ENCODE assay signal across 8 cellular contexts in the genomic region with DNA sequence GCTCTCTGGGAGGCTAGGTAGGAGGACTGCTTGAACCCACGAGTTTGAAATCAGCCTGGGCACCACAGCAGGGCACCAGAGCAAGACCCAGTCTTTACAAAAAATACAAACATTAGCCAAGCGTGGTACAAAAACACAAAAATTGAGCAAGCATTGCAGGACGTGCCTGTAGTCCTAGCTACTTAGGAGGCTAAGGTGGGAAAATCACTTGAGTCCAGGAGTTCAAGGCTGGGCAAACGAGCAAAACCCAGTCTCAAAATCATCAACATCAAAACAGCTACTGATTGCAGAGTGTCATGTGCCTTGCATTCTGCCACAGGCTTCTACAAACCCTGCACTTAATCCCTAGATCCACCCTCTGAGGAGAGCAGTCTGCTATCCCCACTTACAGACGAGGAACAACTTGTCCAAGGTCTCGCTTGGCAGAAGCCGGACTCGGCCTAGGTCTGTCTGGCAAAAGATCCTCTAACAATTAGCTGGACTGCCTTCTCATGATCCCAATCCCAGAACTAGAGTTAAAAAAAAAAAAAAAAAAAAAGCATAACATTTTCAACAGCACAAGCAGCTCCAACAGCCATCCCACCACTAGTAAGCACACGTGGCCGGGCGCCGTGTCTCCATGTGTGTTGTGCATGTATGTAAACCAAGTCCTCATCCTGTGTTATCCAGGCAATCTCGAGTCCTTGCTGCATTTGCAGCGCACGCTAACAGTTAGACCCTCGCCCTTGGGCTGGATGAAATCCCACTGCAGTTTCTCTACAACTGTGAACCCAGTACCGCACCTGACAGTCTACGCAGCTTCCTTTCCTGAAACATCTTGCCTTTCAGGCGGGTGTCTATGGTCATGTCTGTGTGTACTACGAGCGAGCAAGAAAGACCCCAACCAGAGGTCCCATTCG. TPM values are rescaled to one million over a fixed set of nuclear protein-coding genes. Genes with fewer than 3 reads are reported as not detected.
DNase-seq lines count a peak whose midpoint lies in the region; ATAC-seq, FAIRE-seq and TF ChIP-seq lines count a peak whose summit lies in the region.

No MANE protein-coding gene starts in this region.

- CTCF ChIA-PET in IMR-90 (lab: Yijun Ruan, JAX), result no interaction called here
- CTCF ChIA-PET in K562 (lab: Yijun Ruan, JAX; ENCODE audit: low intra/inter-chr PET ratio), result no interaction called here

- H3K9ac ChIP-seq in IMR-90 (ENCODE audit: low read depth, low read length) (peak overlapping the region; percentile 68), K562 (ENCODE audit: insufficient read depth in 1 of 2, low read depth in 2 of 2, low read length in 2 of 2) (peak overlapping the region; percentile 94 to 99; a peak in 3 of 4 replicates)

- no peak overlapping the region for H4K5ac ChIP-seq in IMR-90 (ENCODE audit: low read depth, low read length)

- H3K36me3 ChIP-seq in IMR-90 (ENCODE audit: control insufficient read depth, insufficient read depth, low read length) (peaks cover 1% of the 10 kb centered on the region; the same call in 1 of the 2 replicates), K562 (ENCODE audit: control insufficient read depth, insufficient read depth, low read length) (peaks cover 51% of the 10 kb centered on the region)

- no peak overlapping the region for H2BK20ac ChIP-seq in IMR-90 (ENCODE audit: low read depth, low read length)

- peaks cover 22% of the 10 kb centered on the region for H3K9me1 ChIP-seq in IMR-90 (ENCODE audit: insufficient read depth, low read length)
- peaks cover 9% of the 10 kb centered on the region for H3K9me1 ChIP-seq in K562 (ENCODE audit: control insufficient read depth, insufficient read depth, low read length)

- H3K9me3 ChIP-seq in IMR-90 (ENCODE audit: control insufficient read depth, insufficient read depth, low read length) (no peaks in the 10 kb centered on the region), K562 (replicated peaks; ENCODE audit: control insufficient read depth, insufficient read depth, low read depth, low read length) (no peaks in the 10 kb centered on the region)

- peak; percentile 67 for FAIRE-seq in K562 (lab: Jason Lieb, UNC)

- no peak for TF ChIP-seq POLR2A in IMR-90 (IDR thresholded peaks at IDR 0.05; ENCODE audit: low read depth, low read length)
- no peak for TF ChIP-seq POLR2A in K562 (conservative IDR thresholded peaks at IDR 0.05)

- no peak for TF ChIP-seq EP300 in K562 (IDR thresholded peaks at IDR 0.05; ENCODE audit: low read length)

- H2AFZ ChIP-seq in IMR-90 (replicated peaks; ENCODE audit: low read length, poor library complexity), result no peak overlapping the region
- no peak overlapping the region for H2AFZ ChIP-seq in K562 (ENCODE audit: low read depth, low read length)

- BruUV-seq in IMR-90 (replicated peaks; lab: Mats Ljungman, UMichigan) (no TSS peak), K562 (replicated peaks; lab: Mats Ljungman, UMichigan) (TSS peak; percentile 45)

- H3K27ac Mint-ChIP-seq in mesothelial cell of epicardium, result peak overlapping the region; percentile 94

- DNase-seq in IMR-90, result no peak
- DNase-seq in K562 (ENCODE audit: extremely low read depth in 1 of 4, low spot score in 3 of 4), result peak in 1 of 4 experiments; percentile 39
- no peak for DNase-seq in mesothelial cell of epicardium (ENCODE audit: low spot score in 2 of 2, unreplicated experiment in 2 of 2)
- DNase-seq in hypothalamus (lab: John Stamatoyannopoulos, UW), result no peak
- DNase-seq in T1000 (lab: John Stamatoyannopoulos, UW), result no peak

- POLR2A ChIA-PET in IMR-90 (lab: Charles Lee; ENCODE audit: unreplicated experiment) (interaction anchor here (0.7 kb wide), 1 partner anchor 1003 kb away, joined by 4 read pairs; no protein-coding TSS in a partner anchor), K562 (lab: Yijun Ruan, JAX) (interaction anchor here (0.6 to 2.9 kb wide), 12 partner anchors 9 to 197 kb away, joined by 3 to 26 read pairs (median 6); a partner anchor contains a TSS)

- ATAC-seq in IMR-90 (ENCODE audit: low read depth), result no peak
- ATAC-seq in K562, result no peak
- ATAC-seq in HG03521 (IDR thresholded peaks at IDR 0.05; ENCODE audit: unreplicated experiment), result no peak
- ATAC-seq in HG03520 (IDR thresholded peaks at IDR 0.05; ENCODE audit: unreplicated experiment), result no peak

- peak overlapping the region; percentile 1; the same call in 1 of the 2 replicates for H3K4ac ChIP-seq in IMR-90 (ENCODE audit: low read depth, low read length)

- H3K56ac ChIP-seq in IMR-90 (ENCODE audit: extremely low read depth, insufficient read depth, low read length), result no peak overlapping the region

- peak overlapping the region; percentile 23; the same call in 1 of the 2 replicates for H2AK5ac ChIP-seq in IMR-90 (ENCODE audit: low read depth, low read length)

- H4K20me1 ChIP-seq in IMR-90 (ENCODE audit: insufficient read depth, low read length) (peaks cover 64% of the 10 kb centered on the region), K562 (replicated peaks; ENCODE audit: control insufficient read depth, insufficient read depth, low read length) (peaks cover 50% of the 10 kb centered on the region)

- H3K18ac ChIP-seq in IMR-90 (ENCODE audit: low read depth, low read length), result no peak overlapping the region

- H3K4me3 ChIP-seq in IMR-90 (ENCODE audit: insufficient read depth, low read depth, low read length), result peak overlapping the region; percentile 68
- H3K4me3 ChIP-seq in K562, result peak overlapping the region; percentile 94

- intact Hi-C loops in IMR-90 (cut with micrococcal nuclease) (no loop called here), K562 (cut with micrococcal nuclease) (no loop called here)

- H2BK5ac ChIP-seq in IMR-90 (ENCODE audit: low read depth, low read length, poor library complexity, severe bottlenecking), result no peak overlapping the region

- in situ Hi-C loops in IMR-90 (cut with MboI; ENCODE audit: low sequenced_read_pairs) (loop anchor here (5.0 kb wide), 1 partner anchor 35 kb away; no protein-coding TSS in a partner anchor), K562 (cut with MboI) (no loop called here)

- H4K8ac ChIP-seq in IMR-90 (ENCODE audit: low read depth in 2 of 2, low read length in 2 of 2), result no peak overlapping the region

- peaks cover 0 to 62% of the 10 kb centered on the region in 2 experiments; a peak in 3 of 4 replicates for H3K79me1 ChIP-seq in IMR-90 (ENCODE audit: low read depth in 1 of 2, low read length in 2 of 2)

- no peak for TF ChIP-seq CTCF in 22Rv1 (IDR thresholded peaks at IDR 0.05)
- no peak for TF ChIP-seq CTCF in IMR-90 (conservative IDR thresholded peaks at IDR 0.05; ENCODE audit: low read depth, low read length)
- no peak for TF ChIP-seq CTCF in K562 (IDR thresholded peaks at IDR 0.05 in 2 of 3, conservative IDR thresholded peaks at IDR 0.05 in 1 of 3; ENCODE audit: insufficient read depth in 2 of 3, low read depth in 1 of 3, low read length in 3 of 3)
- TF ChIP-seq CTCF in mesothelial cell of epicardium (IDR thresholded peaks at IDR 0.05; ENCODE audit: unreplicated experiment), result no peak

- TF ChIP-seq RAD21 in IMR-90 (IDR thresholded peaks at IDR 0.05; ENCODE audit: low read length), result no peak
- no peak for TF ChIP-seq RAD21 in K562 (CRISPR knock-in tag; conservative IDR thresholded peaks at IDR 0.05 in 1 of 2, IDR thresholded peaks at IDR 0.05 in 1 of 2)

- H2BK15ac ChIP-seq in IMR-90 (ENCODE audit: low read depth, low read length), result no peak overlapping the region

- H3K4me1 Mint-ChIP-seq in mesothelial cell of epicardium, result peaks cover 38% of the 10 kb centered on the region

- H2AK9ac ChIP-seq in IMR-90 (replicated peaks; ENCODE audit: low read depth, low read length, poor library complexity), result peak overlapping the region; percentile 94

- H3K27me3 Mint-ChIP-seq in mesothelial cell of epicardium (ENCODE audit: low read depth), result no peaks in the 10 kb centered on the region

- H3K4me1 ChIP-seq in IMR-90 (ENCODE audit: control insufficient read depth, insufficient read depth, low read length), result peaks cover 16% of the 10 kb centered on the region
- H3K4me1 ChIP-seq in K562 (replicated peaks in 1 of 2; ENCODE audit: control insufficient read depth in 2 of 2, insufficient read depth in 2 of 2, low read length in 2 of 2), result peaks cover 35 to 52% of the 10 kb centered on the region in 2 experiments; a peak in 4 of 5 replicates

- no peak overlapping the region for H2BK120ac ChIP-seq in IMR-90 (ENCODE audit: low read depth, low read length)

- H3K27ac ChIP-seq in 22Rv1 (peak overlapping the region; percentile 95; the same call in 1 of the 2 replicates), IMR-90 (ENCODE audit: insufficient read depth, low read length) (no peak overlapping the region), K562 (ENCODE audit: extremely low read depth, low read depth, low read length) (peak overlapping the region; percentile 97)

- H4K91ac ChIP-seq in IMR-90 (ENCODE audit: insufficient read depth, low read depth, low read length), result no peak overlapping the region

- H3K36me3 Mint-ChIP-seq in mesothelial cell of epicardium, result no peaks in the 10 kb centered on the region

- H3K4me2 ChIP-seq in IMR-90 (ENCODE audit: low read depth, low read length) (peak overlapping the region; percentile 92), K562 (ENCODE audit: insufficient read depth, low read length) (peak overlapping the region; percentile 96)

- peak overlapping the region; percentile 99 for H3K4me3 Mint-ChIP-seq in mesothelial cell of epicardium

- 44% methylated on average over 7 of the region's 22 CpGs; no CpG with 5 or more reads in 1 of the 2 experiments for WGBS in IMR-90 (ENCODE audit: extremely low coverage in 2 of 2, insufficient read length in 1 of 2), 2 experiments
- WGBS in K562 (ENCODE audit: insufficient coverage, low coverage, missing lambda C conversion rate), result 5% methylated on average over 22 of the region's 22 CpGs

- peak overlapping the region; percentile 52; the same call in 1 of the 2 replicates for H3K14ac ChIP-seq in IMR-90 (replicated peaks; ENCODE audit: low read depth, low read length)

- no peaks in the 10 kb centered on the region for H3K9me3 Mint-ChIP-seq in mesothelial cell of epicardium

- dilution Hi-C loops in IMR-90 (cut with HindIII; ENCODE audit: low sequenced_read_pairs, unreplicated experiment), result no loop called here

- peak overlapping the region; percentile 75 for H3K23ac ChIP-seq in IMR-90 (ENCODE audit: low read depth, low read length)

- H3K27me3 ChIP-seq in IMR-90 (ENCODE audit: control insufficient read depth, insufficient read depth, low read length) (no peaks in the 10 kb centered on the region), K562 (ENCODE audit: control insufficient read depth in 2 of 2, insufficient read depth in 2 of 2, low read length in 2 of 2) (no peaks in the 10 kb centered on the region)

- peaks cover 71% of the 10 kb centered on the region for H3K79me2 ChIP-seq in K562 (ENCODE audit: control insufficient read depth, insufficient read depth, low read length)

RNA-seq across cellular contexts. Expression of a gene that starts 2.0 kb away (rescaled TPM):
- total RNA-seq in IMR-90 (2012; rRNA removed) (19.9 and 20.0 TPM in 2 replicates), K562 (2014; rRNA removed) (58.3 and 78.9 TPM in 2 replicates), K562 (2014; rRNA removed; fragmentation: Illumina TruSeq; extraction: Trizol) (25.5 and 28.1 TPM in 2 replicates), K562 (2015; rRNA removed; fragmentation: Illumina TruSeq; extraction: Trizol) (37.2 and 39.6 TPM in 2 replicates), K562 (2021) (115 and 135 TPM in 2 replicates), mesothelial cell of epicardium (70.1 to 73.0 TPM (median 71.5 TPM) in 3 replicates)
- polyA plus RNA-seq in IMR-90 (2012; rRNA removed) (50.1 and 50.2 TPM in 2 replicates), K562 (2011; rRNA removed) (37.0 and 59.5 TPM in 2 replicates), K562 (2014; fragmentation: Illumina TruSeq; extraction: Trizol) (42.6 and 75.6 TPM in 2 replicates), K562 (2014; fragmentation: Nextera tagmentation; extraction: Ambion mirVana) (under 1 TPM; 0.48 to 0.89 TPM), K562 (2014; rRNA removed) (72.9 and 82.6 TPM in 2 replicates)
- polyA plus RNA-seq in IMR-90 (2012; cell fraction: cytosol; rRNA removed), result 36.6 and 48.1 TPM in 2 replicates
- 85.4 and 121 TPM in 2 replicates for polyA plus RNA-seq in IMR-90 (2012; cell fraction: nucleus; rRNA removed; ENCODE audit: low replicate concordance)
- total RNA-seq in K562 (2011; cell fraction: chromatin; rRNA removed; ENCODE audit: low replicate concordance), result 138 and 331 TPM in 2 replicates
- total RNA-seq in K562 (2011; cell fraction: nucleolus; rRNA removed), result 170 and 181 TPM in 2 replicates
- total RNA-seq in K562 (2011; cell fraction: nucleoplasm; rRNA removed), result 119 and 126 TPM in 2 replicates
- polyA plus RNA-seq in K562 (2011; cell fraction: cytosol; rRNA removed), result 51.6 and 73.6 TPM in 2 replicates
- 101 and 109 TPM in 2 replicates for polyA plus RNA-seq in K562 (2011; cell fraction: nucleus; rRNA removed)
- 69.7 and 88.1 TPM in 2 replicates for polyA plus RNA-seq in K562 (2012)
- 47.1 and 60.9 TPM in 2 replicates for polyA minus RNA-seq in K562 (2011; rRNA and poly(A)+ RNA removed)
- 68.7 and 77.1 TPM in 2 replicates for polyA minus RNA-seq in K562 (2011; cell fraction: cytosol; rRNA and poly(A)+ RNA removed)
- 31.9 and 52.0 TPM in 2 replicates for polyA minus RNA-seq in K562 (2011; cell fraction: nucleus; rRNA and poly(A)+ RNA removed)

RNA-seq across cellular contexts. Expression of a gene that starts 23.1 kb away (rescaled TPM):
- total RNA-seq in IMR-90 (2012; rRNA removed), result 19.7 and 21.0 TPM in 2 replicates
- 43.2 and 52.5 TPM in 2 replicates for polyA plus RNA-seq in IMR-90 (2012; rRNA removed)
- 67.7 and 72.0 TPM in 2 replicates for polyA plus RNA-seq in IMR-90 (2012; cell fraction: cytosol; rRNA removed)
- 16.3 and 55.1 TPM in 2 replicates for polyA plus RNA-seq in IMR-90 (2012; cell fraction: nucleus; rRNA removed; ENCODE audit: low replicate concordance)
- total RNA-seq in K562 (2011; cell fraction: chromatin; rRNA removed; ENCODE audit: low replicate concordance), result 1.8 and 7.4 TPM in 2 replicates
- total RNA-seq in K562 (2011; cell fraction: nucleolus; rRNA removed), result 14.1 and 16.0 TPM in 2 replicates
- 5.8 and 8.5 TPM in 2 replicates for total RNA-seq in K562 (2011; cell fraction: nucleoplasm; rRNA removed)
- 54.6 and 63.3 TPM in 2 replicates for total RNA-seq in K562 (2014; rRNA removed)
- 12.3 and 13.9 TPM in 2 replicates for total RNA-seq in K562 (2014; rRNA removed; fragmentation: Illumina TruSeq; extraction: Trizol)
- 38.7 and 41.3 TPM in 2 replicates for total RNA-seq in K562 (2015; rRNA removed; fragmentation: Illumina TruSeq; extraction: Trizol)
- 81.3 and 85.8 TPM in 2 replicates for total RNA-seq in K562 (2021)
- polyA plus RNA-seq in K562 (2011; rRNA removed), result 20.6 and 30.4 TPM in 2 replicates
- polyA plus RNA-seq in K562 (2011; cell fraction: cytosol; rRNA removed), result 38.3 and 103 TPM in 2 replicates
- polyA plus RNA-seq in K562 (2011; cell fraction: nucleus; rRNA removed), result 17.4 and 24.9 TPM in 2 replicates
- 67.2 and 80.0 TPM in 2 replicates for polyA plus RNA-seq in K562 (2012)
- polyA plus RNA-seq in K562 (2014; fragmentation: Illumina TruSeq; extraction: Trizol), result 21.8 and 37.7 TPM in 2 replicates
- 1 to 10 TPM in 1 of 2 experiments, under 1 TPM in 1; 0.83 to 1.5 TPM for polyA plus RNA-seq in K562 (2014; fragmentation: Nextera tagmentation; extraction: Ambion mirVana)
- 59.0 and 62.3 TPM in 2 replicates for polyA plus RNA-seq in K562 (2014; rRNA removed)
- polyA minus RNA-seq in K562 (2011; rRNA and poly(A)+ RNA removed), result 5.2 and 9.1 TPM in 2 replicates
- 23.1 and 31.8 TPM in 2 replicates for polyA minus RNA-seq in K562 (2011; cell fraction: cytosol; rRNA and poly(A)+ RNA removed)
- 6.2 and 6.8 TPM in 2 replicates for polyA minus RNA-seq in K562 (2011; cell fraction: nucleus; rRNA and poly(A)+ RNA removed)
- total RNA-seq in mesothelial cell of epicardium, result 28.9 to 30.4 TPM (median 29.1 TPM) in 3 replicates

RNA-seq across cellular contexts. Expression of a gene that starts 27.0 kb away (rescaled TPM):
- total RNA-seq in IMR-90 (2012; rRNA removed), result 1.9 and 2.5 TPM in 2 replicates
- 22.3 and 31.1 TPM in 2 replicates for polyA plus RNA-seq in IMR-90 (2012; rRNA removed)
- polyA plus RNA-seq in IMR-90 (2012; cell fraction: cytosol; rRNA removed), result 12.9 and 43.9 TPM in 2 replicates
- 101 and 104 TPM in 2 replicates for polyA plus RNA-seq in IMR-90 (2012; cell fraction: nucleus; rRNA removed; ENCODE audit: low replicate concordance)
- total RNA-seq in K562 (2011; cell fraction: chromatin; rRNA removed; ENCODE audit: low replicate concordance), result 28.5 and 48.4 TPM in 2 replicates
- total RNA-seq in K562 (2011; cell fraction: nucleolus; rRNA removed), result 21.7 and 25.3 TPM in 2 replicates
- total RNA-seq in K562 (2011; cell fraction: nucleoplasm; rRNA removed), result 13.4 and 18.0 TPM in 2 replicates
- total RNA-seq in K562 (2014; rRNA removed), result 3.8 and 5.0 TPM in 2 replicates
- total RNA-seq in K562 (2014; rRNA removed; fragmentation: Illumina TruSeq; extraction: Trizol), result 1.6 and 1.7 TPM in 2 replicates
- 1.3 and 1.7 TPM in 2 replicates for total RNA-seq in K562 (2015; rRNA removed; fragmentation: Illumina TruSeq; extraction: Trizol)
- 5.6 and 8.1 TPM in 2 replicates for total RNA-seq in K562 (2021)
- 3.5 and 3.6 TPM in 2 replicates for polyA plus RNA-seq in K562 (2011; rRNA removed)
- polyA plus RNA-seq in K562 (2011; cell fraction: cytosol; rRNA removed), result 4.7 and 5.3 TPM in 2 replicates
- polyA plus RNA-seq in K562 (2011; cell fraction: nucleus; rRNA removed), result 46.8 and 66.1 TPM in 2 replicates
- 4.6 and 18.4 TPM in 2 replicates for polyA plus RNA-seq in K562 (2012)
- polyA plus RNA-seq in K562 (2014; fragmentation: Illumina TruSeq; extraction: Trizol), result 4.3 and 4.5 TPM in 2 replicates
- not detected for polyA plus RNA-seq in K562 (2014; fragmentation: Nextera tagmentation; extraction: Ambion mirVana)
- polyA plus RNA-seq in K562 (2014; rRNA removed), result 9.3 and 9.8 TPM in 2 replicates
- polyA minus RNA-seq in K562 (2011; rRNA and poly(A)+ RNA removed), result 1.7 and 2.2 TPM in 2 replicates
- polyA minus RNA-seq in K562 (2011; cell fraction: cytosol; rRNA and poly(A)+ RNA removed), result 1.1 and 2.1 TPM in 2 replicates
- 7.0 and 11.6 TPM in 2 replicates for polyA minus RNA-seq in K562 (2011; cell fraction: nucleus; rRNA and poly(A)+ RNA removed)
- 38.5 to 46.0 TPM (median 43.4 TPM) in 3 replicates for total RNA-seq in mesothelial cell of epicardium

RNA-seq across cellular contexts. Expression of a gene that starts 28.2 kb away (rescaled TPM):
- total RNA-seq in IMR-90 (2012; rRNA removed), result 0.18 and 0.28 TPM in 2 replicates
- 2.4 TPM in 2 replicates for polyA plus RNA-seq in IMR-90 (2012; rRNA removed)
- polyA plus RNA-seq in IMR-90 (2012; cell fraction: cytosol; rRNA removed), result 1.1 and 1.4 TPM in 2 replicates
- 13.1 and 45.3 TPM in 2 replicates for polyA plus RNA-seq in IMR-90 (2012; cell fraction: nucleus; rRNA removed; ENCODE audit: low replicate concordance)
- total RNA-seq in K562 (2011; cell fraction: chromatin; rRNA removed; ENCODE audit: low replicate concordance), result 8.0 and 35.1 TPM in 2 replicates
- 26.1 and 32.9 TPM in 2 replicates for total RNA-seq in K562 (2011; cell fraction: nucleolus; rRNA removed)
- total RNA-seq in K562 (2011; cell fraction: nucleoplasm; rRNA removed), result 13.7 and 16.3 TPM in 2 replicates
- total RNA-seq in K562 (2014; rRNA removed), result 3.9 and 4.6 TPM in 2 replicates
- 0.19 and 0.55 TPM in 2 replicates for total RNA-seq in K562 (2014; rRNA removed; fragmentation: Illumina TruSeq; extraction: Trizol)
- 2.1 TPM in 2 replicates for total RNA-seq in K562 (2015; rRNA removed; fragmentation: Illumina TruSeq; extraction: Trizol)
- total RNA-seq in K562 (2021), result 5.7 and 6.3 TPM in 2 replicates
- polyA plus RNA-seq in K562 (2011; rRNA removed), result 1.3 and 3.2 TPM in 2 replicates
- polyA plus RNA-seq in K562 (2011; cell fraction: cytosol; rRNA removed), result 2.8 and 7.3 TPM in 2 replicates
- 23.8 and 45.7 TPM in 2 replicates for polyA plus RNA-seq in K562 (2011; cell fraction: nucleus; rRNA removed)
- polyA plus RNA-seq in K562 (2012), result 5.1 and 12.3 TPM in 2 replicates
- polyA plus RNA-seq in K562 (2014; fragmentation: Illumina TruSeq; extraction: Trizol), result 2.2 and 5.1 TPM in 2 replicates
- under 1 TPM; 0.28 to 0.41 TPM for polyA plus RNA-seq in K562 (2014; fragmentation: Nextera tagmentation; extraction: Ambion mirVana)
- 6.2 and 7.9 TPM in 2 replicates for polyA plus RNA-seq in K562 (2014; rRNA removed)
- polyA minus RNA-seq in K562 (2011; rRNA and poly(A)+ RNA removed), result 0.81 and 1.5 TPM in 2 replicates
- 1.2 TPM in 1 of 2 replicates, not detected in the other for polyA minus RNA-seq in K562 (2011; cell fraction: cytosol; rRNA and poly(A)+ RNA removed)
- 4.4 and 5.9 TPM in 2 replicates for polyA minus RNA-seq in K562 (2011; cell fraction: nucleus; rRNA and poly(A)+ RNA removed)
- total RNA-seq in mesothelial cell of epicardium, result 5.9 to 6.7 TPM (median 6.7 TPM) in 3 replicates

RNA-seq across cellular contexts. Expression of a gene that starts 47.5 kb away (rescaled TPM):
- 1.7 and 3.4 TPM in 2 replicates for total RNA-seq in IMR-90 (2012; rRNA removed)
- 1.3 and 1.7 TPM in 2 replicates for polyA plus RNA-seq in IMR-90 (2012; rRNA removed)
- 0.37 and 2.0 TPM in 2 replicates for polyA plus RNA-seq in IMR-90 (2012; cell fraction: cytosol; rRNA removed)
- 2.8 and 3.0 TPM in 2 replicates for polyA plus RNA-seq in IMR-90 (2012; cell fraction: nucleus; rRNA removed; ENCODE audit: low replicate concordance)
- total RNA-seq in K562 (2011; cell fraction: chromatin; rRNA removed; ENCODE audit: low replicate concordance), result 57.9 and 171 TPM in 2 replicates
- 67.1 and 78.4 TPM in 2 replicates for total RNA-seq in K562 (2011; cell fraction: nucleolus; rRNA removed)
- total RNA-seq in K562 (2011; cell fraction: nucleoplasm; rRNA removed), result 53.0 and 59.6 TPM in 2 replicates
- total RNA-seq in K562 (2014; rRNA removed), result 24.0 and 36.5 TPM in 2 replicates
- total RNA-seq in K562 (2014; rRNA removed; fragmentation: Illumina TruSeq; extraction: Trizol), result 14.7 and 17.6 TPM in 2 replicates
- 18.6 and 19.0 TPM in 2 replicates for total RNA-seq in K562 (2015; rRNA removed; fragmentation: Illumina TruSeq; extraction: Trizol)
- 25.5 and 26.4 TPM in 2 replicates for total RNA-seq in K562 (2021)
- 33.6 and 34.3 TPM in 2 replicates for polyA plus RNA-seq in K562 (2011; rRNA removed)
- polyA plus RNA-seq in K562 (2011; cell fraction: cytosol; rRNA removed), result 31.6 and 38.9 TPM in 2 replicates
- 66.1 and 111 TPM in 2 replicates for polyA plus RNA-seq in K562 (2011; cell fraction: nucleus; rRNA removed)
- 19.2 and 61.5 TPM in 2 replicates for polyA plus RNA-seq in K562 (2012)
- 31.2 and 33.2 TPM in 2 replicates for polyA plus RNA-seq in K562 (2014; fragmentation: Illumina TruSeq; extraction: Trizol)
- polyA plus RNA-seq in K562 (2014; fragmentation: Nextera tagmentation; extraction: Ambion mirVana), result 1 to 10 TPM in 1 of 2 experiments, under 1 TPM in 1; 0.87 to 2.9 TPM
- polyA plus RNA-seq in K562 (2014; rRNA removed), result 22.7 and 22.8 TPM in 2 replicates
- 34.7 and 44.2 TPM in 2 replicates for polyA minus RNA-seq in K562 (2011; rRNA and poly(A)+ RNA removed)
- 15.8 and 20.3 TPM in 2 replicates for polyA minus RNA-seq in K562 (2011; cell fraction: cytosol; rRNA and poly(A)+ RNA removed)
- polyA minus RNA-seq in K562 (2011; cell fraction: nucleus; rRNA and poly(A)+ RNA removed), result 46.6 and 47.5 TPM in 2 replicates
- 10.4 to 10.7 TPM (median 10.5 TPM) in 3 replicates for total RNA-seq in mesothelial cell of epicardium
